ENCODE assay signal across 25 cellular contexts in genomic region chr2:70240599-70240998, GRCh38.
"Had no signal": no experiment of that assay in that cellular context is flagged by ENCODE, and none has a peak within 500 bp of the region (broad histone marks: within the 10 kb centered on the region; RNA-seq: fewer than 3 reads in every experiment).

No MANE protein-coding gene starts in this region.

- H3K27ac Mint-ChIP-seq: activated B cell treated with CpG ODN at 0.5 μM for 24 hours; activated CD8-positive, alpha-beta T cell treated with anti-CD3 and anti-CD28 coated beads for 36 hours; activated T-helper 17 cell treated with anti-CD3 and anti-CD28 coated beads, Interleukin-2, amount 50 U/mL, for 72 hours; nephron; progenitor cell of endocrine pancreas; stimulated activated effector memory CD8-positive, alpha-beta T cell treated with anti-CD3 and anti-CD28 coated beads, Interleukin-12 subunit alpha, Interleukin-12 subunit beta, amount 100 ng/mL, for 72 hours; T-helper 2 cell treated with Interferon-gamma antibody and Interleukin-4, amounts not matched to agents 5 μg/mL and 100 μg/mL, for 36 hours had no signal

- H3K27me3 ChIP-seq: colonic mucosa, hepatocyte, ovary, sigmoid colon, suprapubic skin, tibial nerve had no signal

- H2AFZ ChIP-seq: hepatocyte had no signal

- H3K36me3 ChIP-seq: colonic mucosa, ovary had no signal

- DNase-seq: activated B cell treated with CpG ODN at 0.5 μM for 24 hours; activated CD4-positive, alpha-beta T cell treated with anti-CD3 and anti-CD28 coated beads, Interleukin-2, amount 50 U/mL, for 1 hour; activated CD8-positive, alpha-beta T cell treated with anti-CD3 and anti-CD28 coated beads for 36 hours; activated T-cell treated with anti-CD3 and anti-CD28 coated beads, Interleukin-2, amount 50 U/mL, for 4 hours; anterior cingulate cortex; colonic mucosa; effector memory CD4-positive, alpha-beta T cell; left cardiac atrium; mammary epithelial cell; ovary; retina; sigmoid colon; small intestine; stimulated activated CD4-positive, alpha-beta T cell treated with anti-CD3 and anti-CD28 coated beads, Interleukin-4, amount 100 ng/mL, for 24 hours; T-helper 1 cell had no signal

- H3K4me3 ChIP-seq: colonic mucosa, hepatocyte, ovary, sigmoid colon, suprapubic skin, tibial nerve had no signal

- H3K4me2 ChIP-seq: hepatocyte had no signal

- H3K27me3 Mint-ChIP-seq: activated B cell treated with CpG ODN at 0.5 μM for 24 hours; activated CD8-positive, alpha-beta T cell treated with anti-CD3 and anti-CD28 coated beads for 36 hours; activated naive CD8-positive, alpha-beta T cell; activated T-helper 17 cell treated with anti-CD3 and anti-CD28 coated beads, Interleukin-2, amount 50 U/mL, for 72 hours; central memory CD8-positive, alpha-beta T cell; progenitor cell of endocrine pancreas had no signal

- H3K27ac ChIP-seq: colonic mucosa, hepatocyte, ovary, sigmoid colon, suprapubic skin, tibial nerve had no signal

- ATAC-seq: activated CD8-positive, alpha-beta T cell treated with anti-CD3 and anti-CD28 coated beads for 36 hours; activated T-cell treated with anti-CD3 and anti-CD28 coated beads, Interleukin-2, amount 50 U/mL, for 4 hours; activated T-helper 17 cell treated with anti-CD3 and anti-CD28 coated beads, Interleukin-2, amount 50 U/mL, for 72 hours; left cardiac atrium; stimulated activated effector memory CD8-positive, alpha-beta T cell treated with anti-CD3 and anti-CD28 coated beads, Interleukin-12 subunit alpha, Interleukin-12 subunit beta, amount 100 ng/mL, for 72 hours had no signal

- H3K4me1 ChIP-seq: colonic mucosa had no signal

- H3K9me3 Mint-ChIP-seq: activated B cell treated with CpG ODN at 0.5 μM for 24 hours; activated CD8-positive, alpha-beta T cell treated with anti-CD3 and anti-CD28 coated beads for 36 hours; activated T-cell treated with anti-CD3 and anti-CD28 coated beads, Interleukin-2, amount 50 U/mL, for 4 hours; activated T-helper 17 cell treated with anti-CD3 and anti-CD28 coated beads, Interleukin-2, amount 50 U/mL, for 72 hours; central memory CD8-positive, alpha-beta T cell; nephron; stimulated activated effector memory CD8-positive, alpha-beta T cell treated with anti-CD3 and anti-CD28 coated beads, Interleukin-12 subunit alpha, Interleukin-12 subunit beta, amount 100 ng/mL, for 72 hours; T-helper 2 cell treated with Interferon-gamma antibody and Interleukin-4, amounts not matched to agents 5 μg/mL and 100 μg/mL, for 36 hours had no signal

- H3K4me3 Mint-ChIP-seq: activated B cell treated with CpG ODN at 0.5 μM for 24 hours; activated CD8-positive, alpha-beta T cell treated with anti-CD3 and anti-CD28 coated beads for 36 hours; activated naive CD8-positive, alpha-beta T cell; activated T-cell treated with anti-CD3 and anti-CD28 coated beads, Interleukin-2, amount 50 U/mL, for 4 hours; activated T-helper 17 cell treated with anti-CD3 and anti-CD28 coated beads, Interleukin-2, amount 50 U/mL, for 72 hours; central memory CD8-positive, alpha-beta T cell; nephron; stimulated activated effector memory CD8-positive, alpha-beta T cell treated with anti-CD3 and anti-CD28 coated beads, Interleukin-12 subunit alpha, Interleukin-12 subunit beta, amount 100 ng/mL, for 72 hours; T-helper 2 cell treated with Interferon-gamma antibody and Interleukin-4, amounts not matched to agents 5 μg/mL and 100 μg/mL, for 36 hours had no signal
